In genomic region chr17:45291170-45291805, GRCh38 we compare ENCODE assay signal across 1 cellular context.
TF ChIP-seq lines count a peak whose summit lies in the region.

No MANE protein-coding gene starts in this region.

TF ChIP-seq in IMR-90, 13 proteins besides CTCF, POLR2A, EP300 and RAD21 (continued from another document):
- TF ChIP-seq USF2 (IDR thresholded peaks at IDR 0.05; ENCODE audit: low read depth, low read length) (no peak), RCOR1 (IDR thresholded peaks at IDR 0.05; ENCODE audit: insufficient replicate concordance, low read length) (no peak), CHD1 (IDR thresholded peaks at IDR 0.05; ENCODE audit: low read depth, low read length) (no peak), CEBPB (IDR thresholded peaks at IDR 0.05; ENCODE audit: low read depth, low read length) (no peak), ELK1 (IDR thresholded peaks at IDR 0.05; ENCODE audit: borderline replicate concordance, low read depth, low read length) (no peak), SMC3 (IDR thresholded peaks at IDR 0.05; ENCODE audit: low read depth, low read length) (no peak), NFE2L2 (IDR thresholded peaks at IDR 0.05; ENCODE audit: low read depth, low read length) (no peak)
